Comparison of ENCODE assay signal across 9 cellular contexts in the genomic region with DNA sequence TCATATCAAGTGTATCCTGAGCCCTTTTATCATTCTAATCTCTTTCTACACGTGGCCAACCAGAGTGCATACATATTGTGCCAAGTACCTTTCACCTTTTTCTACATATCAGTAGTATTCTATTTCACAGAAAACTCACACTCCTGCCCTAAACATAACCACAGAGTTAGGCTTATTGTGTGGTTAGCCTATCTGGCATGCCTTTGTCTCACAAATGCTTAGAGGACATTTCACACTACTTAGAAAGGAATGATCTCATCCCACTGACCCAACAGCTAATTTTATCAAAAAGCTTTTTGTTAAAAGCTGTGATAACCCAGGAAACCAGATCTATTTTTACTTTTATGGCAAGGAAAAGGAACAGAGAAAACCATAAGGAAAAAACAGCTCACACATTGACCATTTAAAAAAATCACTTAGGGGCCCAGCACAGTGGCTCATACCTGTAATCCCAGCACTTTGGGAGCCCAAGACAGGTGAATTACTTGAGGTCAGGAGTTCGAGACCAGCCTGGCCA. TPM values are rescaled to one million over a fixed set of nuclear protein-coding genes. Genes with fewer than 3 reads are reported as not detected.
DNase-seq lines count a peak whose midpoint lies in the region; ATAC-seq and TF ChIP-seq lines count a peak whose summit lies in the region.
"Had no signal": no experiment of that assay in that cellular context is flagged by ENCODE, and none has a peak within 500 bp of the region (broad histone marks: within the 10 kb centered on the region; RNA-seq: fewer than 3 reads in every experiment).

No MANE protein-coding gene starts in this region.

- DNase-seq in activated CD4-positive, alpha-beta T cell treated with anti-CD3 and anti-CD28 coated beads for 36 hours: no peak
- DNase-seq in activated CD4-positive, alpha-beta T cell treated with anti-CD3 and anti-CD28 coated beads for 48 hours: no peak
- DNase-seq in astrocyte of the spinal cord (ENCODE audit: low read depth, low spot score) (peak; percentile 87), iris pigment epithelial cell (ENCODE audit: low read depth) (peak; percentile 88), tibial artery (no peak), colonic mucosa (no peak), NCI-H510A (lab: John Stamatoyannopoulos, UW) (no peak), Kasumi-1 (lab: John Stamatoyannopoulos, UW) (no peak)
- DNase-seq: NCI-H1436 treated with DMSO at 0.1 percent for 48 hours had no signal

- intact Hi-C loops in activated CD4-positive, alpha-beta T cell treated with anti-CD3 and anti-CD28 coated beads for 36 hours (cut with DNase I, micrococcal nuclease): no loop called here
- intact Hi-C loops in tibial artery (cut with DNase I; ENCODE audit: low total_unique reads) (loop anchor here (10.0 kb wide), 1 partner anchor 51 kb away; no protein-coding TSS in a partner anchor), colonic mucosa (cut with DNase I) (no loop called here)

- H3K4me3 ChIP-seq in astrocyte of the spinal cord (ENCODE audit: low read depth, low read length) (no peak overlapping the region), tibial artery (no peak overlapping the region), colonic mucosa (no peak overlapping the region)

- CTCF ChIA-PET in activated CD4-positive, alpha-beta T cell treated with anti-CD3 and anti-CD28 coated beads for 36 hours (lab: Charles Lee): interaction anchor here (1.0 to 2.3 kb wide), 5 partner anchors 18 to 210 kb away, joined by 3 to 6 read pairs (median 3); a partner anchor contains a TSS

- H3K4me3 Mint-ChIP-seq in activated CD4-positive, alpha-beta T cell treated with anti-CD3 and anti-CD28 coated beads for 36 hours: no peak overlapping the region

- TF ChIP-seq CTCF in astrocyte of the spinal cord (IDR thresholded peaks at IDR 0.05; ENCODE audit: low read depth, low read length) (no peak), tibial artery (IDR thresholded peaks at IDR 0.05) (no peak), colonic mucosa (IDR thresholded peaks at IDR 0.05) (no peak)

- POLR2A ChIA-PET in activated CD4-positive, alpha-beta T cell treated with anti-CD3 and anti-CD28 coated beads for 36 hours (lab: Charles Lee): no interaction called here

- no peaks in the 10 kb centered on the region for H3K9me3 ChIP-seq in tibial artery
- H3K9me3 ChIP-seq in colonic mucosa: no peaks in the 10 kb centered on the region

- H3K27ac Mint-ChIP-seq in activated CD4-positive, alpha-beta T cell treated with anti-CD3 and anti-CD28 coated beads for 36 hours: no peak overlapping the region

- no peaks in the 10 kb centered on the region for H3K36me3 Mint-ChIP-seq in activated CD4-positive, alpha-beta T cell treated with anti-CD3 and anti-CD28 coated beads for 36 hours (ENCODE audit: low read depth)

- H3K36me3 ChIP-seq in tibial artery (no peaks in the 10 kb centered on the region), colonic mucosa (no peaks in the 10 kb centered on the region)

- no peaks in the 10 kb centered on the region for H3K27me3 ChIP-seq in tibial artery
- no peaks in the 10 kb centered on the region for H3K27me3 ChIP-seq in colonic mucosa

- ATAC-seq in activated CD4-positive, alpha-beta T cell treated with anti-CD3 and anti-CD28 coated beads for 36 hours: peak; percentile 36

- H3K27ac ChIP-seq in tibial artery (peak overlapping the region; percentile 38 to 41), colonic mucosa (no peak overlapping the region)

- peaks cover 14% of the 10 kb centered on the region for H3K4me1 Mint-ChIP-seq in activated CD4-positive, alpha-beta T cell treated with anti-CD3 and anti-CD28 coated beads for 36 hours

- H3K9me3 Mint-ChIP-seq in activated CD4-positive, alpha-beta T cell treated with anti-CD3 and anti-CD28 coated beads for 36 hours (ENCODE audit: low read depth): no peaks in the 10 kb centered on the region

- peaks cover 0 to 80% (median 37%) of the 10 kb centered on the region in 4 donors for H3K4me1 ChIP-seq in tibial artery
- peaks cover 8% of the 10 kb centered on the region for H3K4me1 ChIP-seq in colonic mucosa

- no peaks in the 10 kb centered on the region for H3K27me3 Mint-ChIP-seq in activated CD4-positive, alpha-beta T cell treated with anti-CD3 and anti-CD28 coated beads for 36 hours

- in situ Hi-C loops in astrocyte of the spinal cord (cut with HindIII; ENCODE audit: low sequenced_read_pairs): no loop called here

- H3K9ac ChIP-seq in colonic mucosa (ENCODE audit: low read depth in 2 of 2, low read length in 2 of 2): no peak overlapping the region

RNA-seq across cellular contexts. Expression of a gene that starts 17.8 kb away (rescaled TPM):
- total RNA-seq in activated CD4-positive, alpha-beta T cell treated with anti-CD3 and anti-CD28 coated beads for 36 hours: 100 to 1,000 TPM; 115 to 119 TPM
- total RNA-seq in colonic mucosa: 100 to 1,000 TPM; 117 to 132 TPM

Comparison
In these comparisons a context has a peak if more than half of its experiments do, and no peak if none do; other contexts are left out.
1. DNase-seq: peak in astrocyte of the spinal cord (single experiment) and iris pigment epithelial cell (single experiment); none in activated CD4-positive, alpha-beta T cell treated with anti-CD3 and anti-CD28 coated beads for 36 hours (single experiment), activated CD4-positive, alpha-beta T cell treated with anti-CD3 and anti-CD28 coated beads for 48 hours (single experiment), tibial artery (0 of 2), colonic mucosa (single experiment), NCI-H510A (single experiment) and Kasumi-1 (0 of 2).